Comparison of ENCODE assay signal across 24 cellular contexts in genomic region chr12:128916425-128916824, GRCh38.
DNase-seq lines count a peak whose midpoint lies in the region; ATAC-seq lines count a peak whose summit lies in the region.
"Had no signal": no experiment of that assay in that cellular context is flagged by ENCODE, and none has a peak within 500 bp of the region (broad histone marks: within the 10 kb centered on the region; RNA-seq: fewer than 3 reads in every experiment).

No MANE protein-coding gene starts in this region.

- POLR2A ChIA-PET in CD8-positive, alpha-beta memory T cell (lab: Charles Lee), result no interaction called here
- POLR2A ChIA-PET in CD4-positive, alpha-beta memory T cell (lab: Charles Lee; ENCODE audit: partially characterized antibody), result no interaction called here

- H3K27ac ChIP-seq in KOPT-K1 (ENCODE audit: low read depth, low read length, poor library complexity, severe bottlenecking), result peak overlapping the region; percentile 91
- no peak overlapping the region for H3K27ac ChIP-seq in CD8-positive, alpha-beta memory T cell (ENCODE audit: low read depth, low read length)
- H3K27ac ChIP-seq in CD4-positive, alpha-beta memory T cell (ENCODE audit: low read depth, low read length), result no peak overlapping the region
- H3K27ac ChIP-seq: A549; BLaER1 treated with 17β-estradiol and CSF1 and Interleukin-3, amounts not matched to agents 10 nM and 100 nM; GM23248 had no signal

- no peak overlapping the region for H3K4me3 ChIP-seq in CD8-positive, alpha-beta memory T cell (ENCODE audit: low read length)
- H3K4me3 ChIP-seq in CD4-positive, alpha-beta memory T cell (ENCODE audit: low read length in 2 of 2), result no peak overlapping the region
- H3K4me3 ChIP-seq: A549; BLaER1 treated with 17β-estradiol and CSF1 and Interleukin-3, amounts not matched to agents 10 nM and 100 nM; GM23248 had no signal

- peak overlapping the region; percentile 15 for H3K27ac Mint-ChIP-seq in activated T-cell treated with anti-CD3 and anti-CD28 coated beads, Interleukin-2, amount 50 U/mL, for 72 hours
- H3K27ac Mint-ChIP-seq in activated T-helper 17 cell treated with anti-CD3 and anti-CD28 coated beads, Interleukin-2, amount 50 U/mL, for 72 hours, result no peak overlapping the region
- H3K27ac Mint-ChIP-seq in immature natural killer cell, result peak overlapping the region in 4 of 6 donors; percentile 30 to 80 (median 54)
- no peak overlapping the region for H3K27ac Mint-ChIP-seq in CD8-positive, alpha-beta memory T cell
- H3K27ac Mint-ChIP-seq in CD4-positive, alpha-beta memory T cell, result no peak overlapping the region

- H3K27me3 Mint-ChIP-seq in activated T-cell treated with anti-CD3 and anti-CD28 coated beads, Interleukin-2, amount 50 U/mL, for 72 hours (ENCODE audit: low read depth), result no peaks in the 10 kb centered on the region
- no peaks in the 10 kb centered on the region for H3K27me3 Mint-ChIP-seq in activated T-cell treated with anti-CD3 and anti-CD28 coated beads, Interleukin-2, amount 50 U/mL, for 4 hours (ENCODE audit: low read depth)
- peaks cover 30% of the 10 kb centered on the region for H3K27me3 Mint-ChIP-seq in activated T-helper 17 cell treated with anti-CD3 and anti-CD28 coated beads, Interleukin-2, amount 50 U/mL, for 72 hours
- H3K27me3 Mint-ChIP-seq in immature natural killer cell (ENCODE audit: low read depth in 3 of 3), result peaks cover 2 to 5% (median 2%) of the 10 kb centered on the region in 3 donors
- H3K27me3 Mint-ChIP-seq in CD8-positive, alpha-beta memory T cell, result peaks cover 7 to 10% of the 10 kb centered on the region in 2 donors
- H3K27me3 Mint-ChIP-seq in CD4-positive, alpha-beta memory T cell, result peaks cover 0 to 1% of the 10 kb centered on the region in 2 donors
- H3K27me3 Mint-ChIP-seq: CD4-positive, alpha-beta T cell had no signal

- intact Hi-C loops in CD4-positive, alpha-beta memory T cell (cut with micrococcal nuclease), result no loop called here

- no peaks in the 10 kb centered on the region for H3K27me3 ChIP-seq in CD8-positive, alpha-beta memory T cell (ENCODE audit: insufficient read depth, low read length, poor library complexity, severe bottlenecking)
- no peaks in the 10 kb centered on the region for H3K27me3 ChIP-seq in CD4-positive, alpha-beta memory T cell (ENCODE audit: insufficient read depth, low read length)

- H3K4me1 ChIP-seq in CD8-positive, alpha-beta memory T cell (ENCODE audit: insufficient read depth, low read length), result no peaks in the 10 kb centered on the region
- no peaks in the 10 kb centered on the region for H3K4me1 ChIP-seq in CD4-positive, alpha-beta memory T cell (ENCODE audit: insufficient read depth, low read length)
- H3K4me1 ChIP-seq: A549, Caco-2 had no signal

- no peaks in the 10 kb centered on the region for H3K36me3 Mint-ChIP-seq in activated T-cell treated with anti-CD3 and anti-CD28 coated beads, Interleukin-2, amount 50 U/mL, for 72 hours (ENCODE audit: insufficient read depth in 2 of 2)
- no peaks in the 10 kb centered on the region for H3K36me3 Mint-ChIP-seq in activated T-cell treated with anti-CD3 and anti-CD28 coated beads, Interleukin-2, amount 50 U/mL, for 4 hours (ENCODE audit: insufficient read depth)
- no peaks in the 10 kb centered on the region for H3K36me3 Mint-ChIP-seq in activated T-helper 17 cell treated with anti-CD3 and anti-CD28 coated beads, Interleukin-2, amount 50 U/mL, for 72 hours (ENCODE audit: low read depth)
- H3K36me3 Mint-ChIP-seq in immature natural killer cell, result no peaks in the 10 kb centered on the region
- H3K36me3 Mint-ChIP-seq in CD8-positive, alpha-beta memory T cell, result peaks cover 0 to 2% (median 0%) of the 10 kb centered on the region in 3 donors
- H3K36me3 Mint-ChIP-seq in CD4-positive, alpha-beta memory T cell, result no peaks in the 10 kb centered on the region

- CTCF ChIA-PET in CD8-positive, alpha-beta memory T cell (lab: Charles Lee), result no interaction called here
- CTCF ChIA-PET in CD4-positive, alpha-beta memory T cell (lab: Charles Lee; ENCODE audit: partially characterized antibody), result no interaction called here

- H3K4me1 Mint-ChIP-seq in activated T-cell treated with anti-CD3 and anti-CD28 coated beads, Interleukin-2, amount 50 U/mL, for 72 hours (ENCODE audit: low read depth), result peaks cover 35% of the 10 kb centered on the region
- H3K4me1 Mint-ChIP-seq in activated T-cell treated with anti-CD3 and anti-CD28 coated beads, Interleukin-2, amount 50 U/mL, for 4 hours (ENCODE audit: low read depth), result peaks cover 3% of the 10 kb centered on the region
- peaks cover 9% of the 10 kb centered on the region for H3K4me1 Mint-ChIP-seq in activated T-helper 17 cell treated with anti-CD3 and anti-CD28 coated beads, Interleukin-2, amount 50 U/mL, for 72 hours
- H3K4me1 Mint-ChIP-seq in immature natural killer cell, result peaks cover 13 to 19% of the 10 kb centered on the region in 2 donors
- peaks cover 5% of the 10 kb centered on the region in 3 donors for H3K4me1 Mint-ChIP-seq in CD8-positive, alpha-beta memory T cell
- no peaks in the 10 kb centered on the region for H3K4me1 Mint-ChIP-seq in CD4-positive, alpha-beta memory T cell

- peak overlapping the region in 1 of 2 donors; percentile 12 for H3K4me3 Mint-ChIP-seq in activated T-cell treated with anti-CD3 and anti-CD28 coated beads, Interleukin-2, amount 50 U/mL, for 72 hours
- no peak overlapping the region for H3K4me3 Mint-ChIP-seq in activated T-cell treated with anti-CD3 and anti-CD28 coated beads, Interleukin-2, amount 50 U/mL, for 4 hours
- peak overlapping the region; percentile 3 for H3K4me3 Mint-ChIP-seq in activated T-helper 17 cell treated with anti-CD3 and anti-CD28 coated beads, Interleukin-2, amount 50 U/mL, for 72 hours
- H3K4me3 Mint-ChIP-seq in immature natural killer cell, result no peak overlapping the region
- H3K4me3 Mint-ChIP-seq in CD8-positive, alpha-beta memory T cell, result no peak overlapping the region
- H3K4me3 Mint-ChIP-seq in CD4-positive, alpha-beta memory T cell, result no peak overlapping the region
- H3K4me3 Mint-ChIP-seq: CD4-positive, alpha-beta T cell had no signal

- no peaks in the 10 kb centered on the region for H3K9me3 ChIP-seq in KOPT-K1 (ENCODE audit: insufficient read depth, low read length, poor library complexity, severe bottlenecking)
- no peaks in the 10 kb centered on the region for H3K9me3 ChIP-seq in CD8-positive, alpha-beta memory T cell (ENCODE audit: low read length)
- H3K9me3 ChIP-seq in CD4-positive, alpha-beta memory T cell (ENCODE audit: control insufficient read depth in 1 of 2, low read length in 2 of 2), result no peaks in the 10 kb centered on the region
- H3K9me3 ChIP-seq: A549, Caco-2, SK-N-SH had no signal

- no peak for ATAC-seq in activated T-cell treated with anti-CD3 and anti-CD28 coated beads, Interleukin-2, amount 50 U/mL, for 72 hours (replicated peaks in 1 of 2)
- no peak for ATAC-seq in activated T-cell treated with anti-CD3 and anti-CD28 coated beads, Interleukin-2, amount 50 U/mL, for 4 hours
- ATAC-seq in activated T-helper 17 cell treated with anti-CD3 and anti-CD28 coated beads, Interleukin-2, amount 50 U/mL, for 72 hours (replicated peaks), result peak; percentile 23
- ATAC-seq in HG02588 (IDR thresholded peaks at IDR 0.05; ENCODE audit: unreplicated experiment), result no peak
- ATAC-seq: A549 had no signal

- no peaks in the 10 kb centered on the region for H3K36me3 ChIP-seq in KOPT-K1 (ENCODE audit: insufficient read depth, low read length)
- H3K36me3 ChIP-seq in CD8-positive, alpha-beta memory T cell (ENCODE audit: insufficient read depth, low read length), result no peaks in the 10 kb centered on the region
- no peaks in the 10 kb centered on the region for H3K36me3 ChIP-seq in CD4-positive, alpha-beta memory T cell (ENCODE audit: insufficient read depth, low read length)

- DNase-seq in activated T-cell treated with anti-CD3 and anti-CD28 coated beads, Interleukin-2, amount 50 U/mL, for 72 hours, result no peak
- no peak for DNase-seq in activated T-cell treated with anti-CD3 and anti-CD28 coated beads, Interleukin-2, amount 50 U/mL, for 4 hours
- no peak for DNase-seq in immature natural killer cell
- DNase-seq in CD8-positive, alpha-beta memory T cell, result no peak
- DNase-seq in CD4-positive, alpha-beta memory T cell, result no peak
- DNase-seq: AML-193; Caco-2; CD4-positive, alpha-beta T cell; GM23248; H7; Karpas-422; NCI-H1105; NCI-H1436 treated with DMSO at 0.1 percent for 48 hours; NCI-H1930; NCI-H2107; NCI-H446; NCI-H524 treated with DMSO at 0.1 percent for 48 hours; NCI-H774; SK-N-SH had no signal

- no peaks in the 10 kb centered on the region for H3K9me3 Mint-ChIP-seq in activated T-cell treated with anti-CD3 and anti-CD28 coated beads, Interleukin-2, amount 50 U/mL, for 72 hours
- H3K9me3 Mint-ChIP-seq in activated T-cell treated with anti-CD3 and anti-CD28 coated beads, Interleukin-2, amount 50 U/mL, for 4 hours, result no peaks in the 10 kb centered on the region
- no peaks in the 10 kb centered on the region for H3K9me3 Mint-ChIP-seq in activated T-helper 17 cell treated with anti-CD3 and anti-CD28 coated beads, Interleukin-2, amount 50 U/mL, for 72 hours
- H3K9me3 Mint-ChIP-seq in immature natural killer cell, result no peaks in the 10 kb centered on the region
- no peaks in the 10 kb centered on the region for H3K9me3 Mint-ChIP-seq in CD8-positive, alpha-beta memory T cell
- peaks cover 0 to 6% (median 0%) of the 10 kb centered on the region in 8 donors for H3K9me3 Mint-ChIP-seq in CD4-positive, alpha-beta memory T cell
- H3K9me3 Mint-ChIP-seq: CD4-positive, alpha-beta T cell had no signal

Comparison
In these comparisons a context has a peak if more than half of its experiments do, and no peak if none do; other contexts are left out.
1. H3K27ac Mint-ChIP-seq: peak in activated T-cell treated with anti-CD3 and anti-CD28 coated beads, Interleukin-2, amount 50 U/mL, for 72 hours (single experiment) and immature natural killer cell (4 of 6); none in activated T-helper 17 cell treated with anti-CD3 and anti-CD28 coated beads, Interleukin-2, amount 50 U/mL, for 72 hours (single experiment), CD8-positive, alpha-beta memory T cell (0 of 8) and CD4-positive, alpha-beta memory T cell (0 of 7).